In genomic region chr20:16025084-16025483, GRCh38 we compare ENCODE assay signal across 1 cellular context.
TF ChIP-seq lines count a peak whose summit lies in the region.

No MANE protein-coding gene starts in this region.

TF ChIP-seq in H1, 55 proteins besides CTCF, POLR2A, EP300 and RAD21:
- TF ChIP-seq SIX5 (IDR thresholded peaks at IDR 0.05; ENCODE audit: low read depth, low read length) (no peak), ZNF274 (IDR thresholded peaks at IDR 0.05; ENCODE audit: borderline replicate concordance, extremely low read depth, low read length) (no peak), ASH2L (IDR thresholded peaks at IDR 0.05; ENCODE audit: low read length) (no peak), RBBP5 (IDR thresholded peaks at IDR 0.05; ENCODE audit: borderline replicate concordance, low read depth, low read length) (no peak), SAP30 (IDR thresholded peaks at IDR 0.05; ENCODE audit: insufficient read depth, insufficient replicate concordance, low read length) (no peak), SP2 (IDR thresholded peaks at IDR 0.05; ENCODE audit: low read length) (no peak), SIRT6 (IDR thresholded peaks at IDR 0.05; ENCODE audit: low read length) (no peak), KDM1A (IDR thresholded peaks at IDR 0.05; ENCODE audit: borderline replicate concordance, low read length) (no peak), HDAC6 (IDR thresholded peaks at IDR 0.05; ENCODE audit: low read depth, low read length) (no peak), BCL11A (IDR thresholded peaks at IDR 0.05; ENCODE audit: low read depth in 2 of 2, low read length in 2 of 2) (no peak), CHD7 (IDR thresholded peaks at IDR 0.05; ENCODE audit: insufficient replicate concordance, low read length) (no peak), RNF2 (IDR thresholded peaks at IDR 0.05; ENCODE audit: borderline replicate concordance, low read depth, low read length, missing control alignments, poor library complexity, severe bottlenecking) (no peak), CHD1 (IDR thresholded peaks at IDR 0.05; ENCODE audit: low read depth, low read length) (no peak), SIN3A (conservative IDR thresholded peaks at IDR 0.05 in 1 of 2, IDR thresholded peaks at IDR 0.05 in 1 of 2; ENCODE audit: low read depth in 1 of 2, low read length in 2 of 2) (no peak), BACH1 (IDR thresholded peaks at IDR 0.05; ENCODE audit: low read length) (no peak), YY1 (IDR thresholded peaks at IDR 0.05; ENCODE audit: low read depth, low read length) (no peak), SP4 (IDR thresholded peaks at IDR 0.05; ENCODE audit: low read length) (no peak), KDM4A (IDR thresholded peaks at IDR 0.05; ENCODE audit: low read depth, low read length, severe bottlenecking) (no peak)
